In genomic region chr11:128498846-128499245, GRCh38 we compare ENCODE assay signal across 8 cellular contexts.
DNase-seq lines count a peak whose midpoint lies in the region; ATAC-seq and TF ChIP-seq lines count a peak whose summit lies in the region.

No MANE protein-coding gene starts in this region.

- DNase-seq in heart left ventricle (no peak), right cardiac atrium (no peak), SW 1271 (lab: John Stamatoyannopoulos, UW) (peak; percentile 31 to 43), fibroblast of villous mesenchyme (ENCODE audit: low read depth) (peak; percentile 55), upper lobe of left lung (no peak), cerebellum (ENCODE audit: low spot score) (no peak), GM13976 (ENCODE audit: low spot score) (no peak)

- TF ChIP-seq CTCF in heart left ventricle (IDR thresholded peaks at IDR 0.05) (no peak), fibroblast of villous mesenchyme (IDR thresholded peaks at IDR 0.05; ENCODE audit: insufficient read depth, low read depth, low read length) (no peak), upper lobe of left lung (IDR thresholded peaks at IDR 0.05) (no peak), GM13976 (IDR thresholded peaks at IDR 0.05; ENCODE audit: borderline replicate concordance, control extremely low read depth, extremely low read depth, insufficient read depth, missing control alignments) (no peak)

- H3K9me3 ChIP-seq in heart left ventricle (no peaks in the 10 kb centered on the region), right cardiac atrium (ENCODE audit: control insufficient read depth, low read length) (no peaks in the 10 kb centered on the region), upper lobe of left lung (no peaks in the 10 kb centered on the region)

- H3K27me3 ChIP-seq in heart left ventricle, result no peaks in the 10 kb centered on the region
- H3K27me3 ChIP-seq in right cardiac atrium (ENCODE audit: control insufficient read depth, insufficient read depth), result no peaks in the 10 kb centered on the region
- H3K27me3 ChIP-seq in upper lobe of left lung, result no peaks in the 10 kb centered on the region

- H3K4me3 ChIP-seq in heart left ventricle (no peak overlapping the region), right cardiac atrium (ENCODE audit: low read length) (no peak overlapping the region), fibroblast of villous mesenchyme (ENCODE audit: low read depth, low read length) (no peak overlapping the region), upper lobe of left lung (no peak overlapping the region)

- intact Hi-C loops in heart left ventricle (cut with DNase I) (no loop called here), right cardiac atrium (cut with DNase I) (no loop called here)

- ATAC-seq in heart left ventricle (no peak), right cardiac atrium (no peak), upper lobe of left lung (ENCODE audit: low FRiP score in 2 of 2) (no peak), GM18907 (IDR thresholded peaks at IDR 0.05; ENCODE audit: unreplicated experiment) (no peak)

- no peaks in the 10 kb centered on the region for H3K36me3 ChIP-seq in heart left ventricle
- H3K36me3 ChIP-seq in upper lobe of left lung, result peaks cover 0 to 4% (median 0%) of the 10 kb centered on the region in 4 donors

- H3K27ac ChIP-seq in heart left ventricle (peak overlapping the region in 10 of 12 donors; percentile 58 to 96 (median 83)), right cardiac atrium (ENCODE audit: low read length) (no peak overlapping the region), upper lobe of left lung (peak overlapping the region; percentile 24 to 98 (median 62))

- in situ Hi-C loops in GM13976 (cut with MboI; ENCODE audit: low sequenced_read_pairs, unreplicated experiment), result no loop called here

- 26 to 34% (median 29%) methylated on average over 2 of the region's 2 CpGs for WGBS in heart left ventricle, 4 donors
- WGBS in right cardiac atrium, result 39% methylated on average over 2 of the region's 2 CpGs
- WGBS in upper lobe of left lung, 2 donors, result 49 to 68% methylated on average over 2 of the region's 2 CpGs

- no peak for TF ChIP-seq POLR2A in heart left ventricle (IDR thresholded peaks at IDR 0.05)
- TF ChIP-seq POLR2A in upper lobe of left lung (IDR thresholded peaks at IDR 0.05), result no peak

- peaks cover 52 to 100% (median 99%) of the 10 kb centered on the region in 12 donors for H3K4me1 ChIP-seq in heart left ventricle
- peaks cover 36% of the 10 kb centered on the region for H3K4me1 ChIP-seq in right cardiac atrium (ENCODE audit: control insufficient read depth, insufficient read depth, low read length)
- peaks cover 79 to 95% (median 92%) of the 10 kb centered on the region in 4 donors for H3K4me1 ChIP-seq in upper lobe of left lung

- no peak for TF ChIP-seq EP300 in upper lobe of left lung (IDR thresholded peaks at IDR 0.05)

Comparison
In these comparisons a context has a peak if more than half of its experiments do, and no peak if none do; other contexts are left out.
1. DNase-seq: peak in SW 1271 (2 of 2) and fibroblast of villous mesenchyme (single experiment); none in heart left ventricle (0 of 5), right cardiac atrium (0 of 3), upper lobe of left lung (0 of 2), cerebellum (single experiment) and GM13976 (single experiment).